9 cellular contexts compared by ENCODE assay signal in the genomic region with DNA sequence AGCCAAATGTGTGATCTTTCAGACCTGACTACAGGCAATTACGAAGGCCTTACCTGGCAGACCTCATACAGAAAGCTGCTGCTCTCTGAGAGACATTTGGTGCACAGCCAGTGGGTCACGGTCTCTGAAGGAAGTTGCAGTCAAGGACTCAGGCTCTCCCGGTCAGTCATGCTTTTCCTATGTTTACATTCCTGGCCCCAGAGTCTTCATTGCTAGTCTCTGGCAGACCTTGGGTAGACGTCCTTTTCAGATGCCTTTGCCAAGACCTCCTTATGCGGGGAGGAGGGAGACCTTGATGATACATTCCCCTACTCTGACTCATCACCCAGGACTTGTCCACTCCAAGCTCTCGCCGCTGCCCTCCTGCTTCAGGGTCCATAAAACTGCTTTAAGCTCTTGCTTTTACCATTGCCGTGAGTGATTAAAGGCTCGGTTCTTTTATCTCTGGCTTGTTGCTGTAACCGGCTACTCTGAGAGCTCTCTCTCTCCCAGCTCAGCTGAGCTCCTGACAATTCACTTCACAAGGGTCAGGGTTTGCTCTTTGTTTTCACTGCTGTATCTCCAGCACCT.
DNase-seq lines count a peak whose midpoint lies in the region; ATAC-seq and TF ChIP-seq lines count a peak whose summit lies in the region.
"Had no signal": no experiment of that assay in that cellular context is flagged by ENCODE, and none has a peak within 500 bp of the region (broad histone marks: within the 10 kb centered on the region; RNA-seq: fewer than 3 reads in every experiment).

No MANE protein-coding gene starts in this region.

- H3K27ac ChIP-seq in brain microvascular endothelial cell = peak overlapping the region; percentile 44
- H3K27ac ChIP-seq in transverse colon = peak overlapping the region; percentile 18 to 57 (median 34)

- no peaks in the 10 kb centered on the region for H3K9me3 ChIP-seq in transverse colon

- TF ChIP-seq POLR2A in transverse colon (IDR thresholded peaks at IDR 0.05) = no peak

- H3K36me3 ChIP-seq in brain microvascular endothelial cell (replicated peaks) (no peaks in the 10 kb centered on the region), transverse colon (no peaks in the 10 kb centered on the region)

- TF ChIP-seq CTCF in brain microvascular endothelial cell (IDR thresholded peaks at IDR 0.05; ENCODE audit: low read depth, low read length, missing control alignments) = no peak
- no peak for TF ChIP-seq CTCF in transverse colon (IDR thresholded peaks at IDR 0.05)

- H3K4me1 ChIP-seq in transverse colon = peaks cover 0 to 14% (median 12%) of the 10 kb centered on the region in 4 donors

- no peaks in the 10 kb centered on the region for H3K27me3 ChIP-seq in brain microvascular endothelial cell (replicated peaks)
- no peaks in the 10 kb centered on the region for H3K27me3 ChIP-seq in transverse colon

- intact Hi-C loops in transverse colon (cut with DNase I; ENCODE audit: low total_unique reads) = no loop called here

- no peak for TF ChIP-seq EP300 in transverse colon (IDR thresholded peaks at IDR 0.05; ENCODE audit: low read depth)

- ATAC-seq in GM21723 (IDR thresholded peaks at IDR 0.05; ENCODE audit: unreplicated experiment) = no peak
- ATAC-seq in HG02938 (IDR thresholded peaks at IDR 0.05; ENCODE audit: unreplicated experiment) = no peak
- no peak for ATAC-seq in GM19328 (IDR thresholded peaks at IDR 0.05; ENCODE audit: unreplicated experiment)
- no peak for ATAC-seq in HG02763 (IDR thresholded peaks at IDR 0.05; ENCODE audit: unreplicated experiment)

- in situ Hi-C loops in brain microvascular endothelial cell (cut with HindIII; ENCODE audit: low pct_ligation_motif_present, low sequenced_read_pairs) = no loop called here
- in situ Hi-C loops in transverse colon (cut with MboI; ENCODE audit: low pct_ligation_motif_present in 1 of 4, low pct_unique_long_range_greater_than_20kb in 1 of 4, low sequenced_read_pairs in 3 of 4) = loop anchor here in 1 of 4 donors (10.0 kb wide), 1 partner anchor 54 kb away; no protein-coding TSS in a partner anchor

- 18 to 19% methylated on average over 2 to 10 of the region's 10 CpGs for WGBS in transverse colon (ENCODE audit: low coverage in 1 of 2), 2 donors

- no peak overlapping the region for H3K4me3 ChIP-seq in brain microvascular endothelial cell (ENCODE audit: low read depth, low read length)
- no peak overlapping the region for H3K4me3 ChIP-seq in transverse colon
- H3K4me3 ChIP-seq: skin epidermis had no signal

- DNase-seq in HT1080 (ENCODE audit: low read depth) (peak; percentile 99), brain microvascular endothelial cell (peak; percentile 95), kidney tubule cell (ENCODE audit: low spot score) (peak; percentile 100), transverse colon (peak; percentile 52)
